30 cellular contexts compared by ENCODE assay signal in genomic region chr2:235910067-235910466, GRCh38.
"Had no signal": no experiment of that assay in that cellular context is flagged by ENCODE, and none has a peak within 500 bp of the region (broad histone marks: within the 10 kb centered on the region; RNA-seq: fewer than 3 reads in every experiment).

No MANE protein-coding gene starts in this region.

- H3K27ac ChIP-seq: left lung, neutrophil, pancreas, prostate gland, sigmoid colon, spleen, suprapubic skin, thoracic aorta, tibial nerve, uterus had no signal

- H3K4me1 ChIP-seq: left lung, pancreas, prostate gland, sigmoid colon, spleen, suprapubic skin, tibial nerve, uterus had no signal

- ATAC-seq: left colon; left lung; mucosa of descending colon; naive thymus-derived CD4-positive, alpha-beta T cell; natural killer cell treated with Interleukin-12 subunit alpha and Interleukin-12 subunit beta and Interleukin-15 and Interleukin-18, amount 100 ng/mL, for 72 hours; pancreas; right cardiac atrium; stimulated activated effector memory CD8-positive, alpha-beta T cell treated with anti-CD3 and anti-CD28 coated beads, Interleukin-12 subunit alpha, Interleukin-12 subunit beta, amount 100 ng/mL, for 72 hours had no signal

- H3K27me3 ChIP-seq: left lung, neutrophil, pancreas, sigmoid colon, spleen, suprapubic skin, tibial nerve, uterus had no signal

- H3K9me3 Mint-ChIP-seq: immature natural killer cell; natural killer cell treated with Interleukin-12 subunit alpha and Interleukin-12 subunit beta and Interleukin-15 and Interleukin-18, amount 100 ng/mL, for 72 hours; type B pancreatic cell had no signal

- H3K36me3 Mint-ChIP-seq: naive thymus-derived CD4-positive, alpha-beta T cell; natural killer cell treated with Interleukin-12 subunit alpha and Interleukin-12 subunit beta and Interleukin-15 and Interleukin-18, amount 100 ng/mL, for 72 hours had no signal

- H3K27ac Mint-ChIP-seq: immature natural killer cell; naive thymus-derived CD4-positive, alpha-beta T cell; natural killer cell treated with Interleukin-12 subunit alpha and Interleukin-12 subunit beta and Interleukin-15 and Interleukin-18, amount 100 ng/mL, for 72 hours; stimulated activated effector memory CD8-positive, alpha-beta T cell treated with anti-CD3 and anti-CD28 coated beads, Interleukin-12 subunit alpha, Interleukin-12 subunit beta, amount 100 ng/mL, for 72 hours; stimulated activated naive CD8-positive, alpha-beta T cell treated with anti-CD3 and anti-CD28 coated beads, Interleukin-15, Interleukin-2, amounts not matched to agents 100 ng/mL and 50 ng/mL, for 24 hours; type B pancreatic cell had no signal

- FAIRE-seq: islet of Langerhans, kidney, pancreas, small intestine had no signal

- H3K36me3 ChIP-seq: neutrophil, prostate gland, uterus had no signal

- DNase-seq: hypothalamus; immature natural killer cell; kidney; left colon; midbrain; mucosa of descending colon; naive thymus-derived CD4-positive, alpha-beta T cell; occipital lobe; pancreas; posterior cingulate gyrus; retina; right cardiac atrium; sigmoid colon; small intestine; spleen; stimulated activated CD4-positive, alpha-beta T cell treated with anti-CD3 and anti-CD28 coated beads, Interleukin-4, amount 100 ng/mL, for 24 hours; stimulated activated naive CD4-positive, alpha-beta T cell; uterus had no signal

- H3K4me3 ChIP-seq: left lung, lung, mucosa of descending colon, pancreas, prostate gland, sigmoid colon, spleen, suprapubic skin, thoracic aorta, tibial nerve, uterus had no signal

- H3K9me3 ChIP-seq: left lung, mucosa of descending colon, neutrophil, pancreas, prostate gland, sigmoid colon, suprapubic skin, thoracic aorta, tibial nerve, uterus had no signal
